9 cellular contexts compared by ENCODE assay signal in genomic region chr1:9078035-9078948, GRCh38. TPM values are rescaled to one million over a fixed set of nuclear protein-coding genes. Genes with fewer than 3 reads are reported as not detected.
DNase-seq lines count a peak whose midpoint lies in the region; ATAC-seq, FAIRE-seq and TF ChIP-seq lines count a peak whose summit lies in the region.
"Had no signal": no experiment of that assay in that cellular context is flagged by ENCODE, and none has a peak within 500 bp of the region (broad histone marks: within the 10 kb centered on the region; RNA-seq: fewer than 3 reads in every experiment).

No MANE protein-coding gene starts in this region.

- FAIRE-seq in astrocyte (lab: Jason Lieb, UNC): no peak

- no peaks in the 10 kb centered on the region for H3K36me3 ChIP-seq in astrocyte (ENCODE audit: insufficient read depth, low read length)
- H3K36me3 ChIP-seq: adrenal gland had no signal

- H3K36me3 Mint-ChIP-seq in astrocyte (ENCODE audit: low read depth, unreplicated experiment): no peaks in the 10 kb centered on the region
- H3K36me3 Mint-ChIP-seq in naive thymus-derived CD8-positive, alpha-beta T cell: no peaks in the 10 kb centered on the region

- no peak overlapping the region for H2AFZ ChIP-seq in astrocyte (ENCODE audit: low read depth, low read length)

- peaks cover 6% of the 10 kb centered on the region for H3K4me1 Mint-ChIP-seq in astrocyte (ENCODE audit: low read depth, unreplicated experiment)
- peaks cover 18 to 68% (median 29%) of the 10 kb centered on the region in 4 donors for H3K4me1 Mint-ChIP-seq in naive thymus-derived CD8-positive, alpha-beta T cell

- H3K27me3 ChIP-seq in astrocyte (ENCODE audit: insufficient read depth, low read length): peaks cover 18% of the 10 kb centered on the region
- H3K27me3 ChIP-seq: adrenal gland had no signal

- H3K4me3 Mint-ChIP-seq in astrocyte (ENCODE audit: unreplicated experiment): no peak overlapping the region
- H3K4me3 Mint-ChIP-seq in naive thymus-derived CD8-positive, alpha-beta T cell: no peak overlapping the region

- H3K27ac ChIP-seq in astrocyte (ENCODE audit: low read depth, low read length): no peak overlapping the region

- H3K4me2 ChIP-seq in astrocyte (ENCODE audit: low read length): peak overlapping the region; percentile 26

- ATAC-seq in GM19395 (IDR thresholded peaks at IDR 0.05; ENCODE audit: unreplicated experiment) (peak; percentile 35), HG03460 (IDR thresholded peaks at IDR 0.05; ENCODE audit: unreplicated experiment) (peak; percentile 45), GM21576 (IDR thresholded peaks at IDR 0.05; ENCODE audit: unreplicated experiment) (no peak), left cardiac atrium (no peak)
- no peak for ATAC-seq in naive thymus-derived CD8-positive, alpha-beta T cell

- POLR2A ChIA-PET in naive thymus-derived CD8-positive, alpha-beta T cell (lab: Charles Lee): interaction anchor here (0.6 kb wide), 1 partner anchor 178 kb away, joined by 4 read pairs; no protein-coding TSS in a partner anchor

- H3K9me3 ChIP-seq in astrocyte (ENCODE audit: insufficient read depth, low read depth, low read length): no peaks in the 10 kb centered on the region
- H3K9me3 ChIP-seq: adrenal gland had no signal

- peak; percentile 94 for DNase-seq in astrocyte (ENCODE audit: low read depth)
- peak; percentile 61 for DNase-seq in retinal pigment epithelial cell (ENCODE audit: low read depth)
- no peak for DNase-seq in naive thymus-derived CD8-positive, alpha-beta T cell
- DNase-seq in left cardiac atrium: no peak
- DNase-seq: adrenal gland had no signal

- intact Hi-C loops in left cardiac atrium (cut with DNase I): no loop called here

- TF ChIP-seq CTCF in astrocyte (IDR thresholded peaks at IDR 0.05; ENCODE audit: insufficient read depth, low read depth, low read length): no peak
- TF ChIP-seq CTCF in retinal pigment epithelial cell (conservative IDR thresholded peaks at IDR 0.05; ENCODE audit: low read depth, low read length): no peak

- no peaks in the 10 kb centered on the region for H3K79me2 ChIP-seq in astrocyte (ENCODE audit: insufficient read depth, low read length)

- H3K9me3 Mint-ChIP-seq in astrocyte (ENCODE audit: unreplicated experiment): no peaks in the 10 kb centered on the region
- H3K9me3 Mint-ChIP-seq in naive thymus-derived CD8-positive, alpha-beta T cell: no peaks in the 10 kb centered on the region

- peaks cover 23% of the 10 kb centered on the region for H3K4me1 ChIP-seq in astrocyte (ENCODE audit: insufficient read depth, low read length)

- H3K9ac ChIP-seq in astrocyte (ENCODE audit: low read length): no peak overlapping the region

- H3K27ac Mint-ChIP-seq in astrocyte (ENCODE audit: unreplicated experiment): no peak overlapping the region
- H3K27ac Mint-ChIP-seq in naive thymus-derived CD8-positive, alpha-beta T cell: peak overlapping the region in 2 of 10 donors; percentile 1 to 17

- H4K20me1 ChIP-seq in astrocyte (ENCODE audit: insufficient read depth, low read length): no peaks in the 10 kb centered on the region

- peaks cover 20% of the 10 kb centered on the region for H3K27me3 Mint-ChIP-seq in astrocyte (ENCODE audit: low read depth, unreplicated experiment)
- peaks cover 0 to 13% (median 5%) of the 10 kb centered on the region in 5 donors for H3K27me3 Mint-ChIP-seq in naive thymus-derived CD8-positive, alpha-beta T cell

- H3K4me3 ChIP-seq in astrocyte (ENCODE audit: insufficient read depth, low read depth, low read length): no peak overlapping the region
- no peak overlapping the region for H3K4me3 ChIP-seq in retinal pigment epithelial cell (ENCODE audit: low read length)
- H3K4me3 ChIP-seq: adrenal gland had no signal

RNA-seq across cellular contexts. Expression of gene SLC2A5, which starts 8.9 kb away (rescaled TPM):
- total RNA-seq in astrocyte (0.79 and 2.6 TPM in 2 replicates), left cardiac atrium (1 to 10 TPM; 2.0 to 3.8 TPM)
- total RNA-seq in naive thymus-derived CD8-positive, alpha-beta T cell: under 1 TPM; 0.49 to 0.55 TPM
- polyA plus RNA-seq in naive thymus-derived CD8-positive, alpha-beta T cell: not detected

RNA-seq across cellular contexts. Expression of gene GPR157, which starts 50.6 kb away (rescaled TPM):
- 5.4 and 8.2 TPM in 2 replicates for total RNA-seq in astrocyte
- total RNA-seq in naive thymus-derived CD8-positive, alpha-beta T cell: 1 to 10 TPM; 5.4 to 5.6 TPM
- polyA plus RNA-seq in naive thymus-derived CD8-positive, alpha-beta T cell: 1 to 10 TPM in 2 of 3 donors, under 1 TPM in 1; 0.56 to 3.1 (median 1.6) TPM
- total RNA-seq in left cardiac atrium: 10 to 100 TPM; 18.8 to 40.6 TPM

RNA-seq across cellular contexts. Expression of gene SLC2A7, which starts 52.1 kb away (rescaled TPM):
- total RNA-seq in astrocyte (not detected in 2 replicates), left cardiac atrium (not detected)
- total RNA-seq in naive thymus-derived CD8-positive, alpha-beta T cell: not detected
- polyA plus RNA-seq in naive thymus-derived CD8-positive, alpha-beta T cell: under 1 TPM in 2 of 3 donors, not detected in 1; 0.16 to 0.20 TPM
- total RNA-seq: adrenal gland, mononuclear cell had no signal
- polyA plus RNA-seq: adrenal gland had no signal

Comparison
In these comparisons a context has a peak if more than half of its experiments do, and no peak if none do; other contexts are left out.
1. ATAC-seq: peak in GM19395 (single experiment) and HG03460 (single experiment); none in naive thymus-derived CD8-positive, alpha-beta T cell (0 of 2), GM21576 (single experiment) and left cardiac atrium (0 of 2).
2. DNase-seq: peak in astrocyte (single experiment) and retinal pigment epithelial cell (single experiment); none in naive thymus-derived CD8-positive, alpha-beta T cell (0 of 10) and left cardiac atrium (single experiment).